9 cellular contexts compared by ENCODE assay signal in the genomic region with DNA sequence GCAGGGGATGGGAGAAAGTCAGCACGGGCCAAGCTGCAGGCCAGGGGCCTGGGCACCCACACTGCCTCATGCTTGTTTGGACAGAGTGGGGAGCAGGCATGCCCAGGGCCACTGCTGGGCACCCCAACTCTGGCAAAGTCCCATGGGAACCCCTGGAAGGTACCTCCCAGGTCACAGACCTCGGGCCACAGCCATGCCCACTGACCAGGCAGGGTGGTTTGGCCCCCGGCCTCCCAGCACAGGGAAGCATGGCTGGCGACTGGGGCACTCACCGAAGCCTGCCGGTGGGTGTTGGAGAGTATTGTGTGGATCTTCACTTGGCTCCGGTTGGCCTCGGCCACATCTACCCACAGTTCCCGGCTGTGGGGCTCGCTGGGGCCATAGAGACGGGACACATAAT. TPM values are rescaled to one million over a fixed set of nuclear protein-coding genes. Genes with fewer than 3 reads are reported as not detected.
"Had no signal": no experiment of that assay in that cellular context is flagged by ENCODE, and none has a peak within 500 bp of the region (broad histone marks: within the 10 kb centered on the region; RNA-seq: fewer than 3 reads in every experiment).

No MANE protein-coding gene starts in this region.

- H3K4me3 ChIP-seq: GM12878 had no signal

- ATAC-seq: GM12878 had no signal

- FAIRE-seq: G401.6, GM12878, GM12891, GM12892, GM18507, GM19239 had no signal

- DNase-seq: GDM1, GF-D8 had no signal

RNA-seq across cellular contexts. Expression of a gene that starts 42.5 kb away (rescaled TPM):
- total RNA-seq: GM12878 had no signal

RNA-seq across cellular contexts. Expression of a gene that starts 57.0 kb away (rescaled TPM):
- total RNA-seq: G401, GM12878 had no signal
- polyA plus RNA-seq: GM12878 had no signal
